In the genomic region with DNA sequence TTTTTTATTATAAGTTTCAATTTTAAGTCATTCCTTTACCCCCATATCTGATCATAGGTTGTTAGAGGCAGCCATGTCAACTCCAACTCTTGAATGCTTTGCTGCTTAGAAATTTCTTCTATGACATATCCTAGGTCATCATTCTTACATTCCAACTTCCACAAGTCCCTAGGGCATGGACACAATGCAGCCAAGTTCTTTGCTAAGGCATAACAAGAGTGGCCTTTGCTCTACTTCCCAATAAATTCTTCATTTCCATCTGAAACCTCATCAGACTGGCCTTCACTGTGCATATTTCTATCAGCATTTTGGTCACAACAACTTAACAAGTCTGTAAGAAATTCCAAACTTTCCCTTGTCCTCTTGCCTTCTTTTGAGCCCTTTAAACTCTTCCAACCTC, we compare ENCODE assay signal across 26 cellular contexts. TPM values are rescaled to one million over a fixed set of nuclear protein-coding genes. Genes with fewer than 3 reads are reported as not detected.
"Had no signal": no experiment of that assay in that cellular context is flagged by ENCODE, and none has a peak within 500 bp of the region (broad histone marks: within the 10 kb centered on the region; RNA-seq: fewer than 3 reads in every experiment).

No MANE protein-coding gene starts in this region.

- H3K27me3 ChIP-seq: brain microvascular endothelial cell, MG63, SJSA1 had no signal

- H3K4me1 ChIP-seq: SJSA1 had no signal

- H3K9me3 ChIP-seq: MG63, SJSA1, SK-N-SH had no signal

- H3K27ac ChIP-seq: brain microvascular endothelial cell, SJSA1 had no signal

- H3K4me2 ChIP-seq: SK-N-SH had no signal

- DNase-seq: activated CD4-positive, alpha-beta T cell treated with anti-CD3 and anti-CD28 coated beads, Interleukin-2, amount 10 ng/mL, durations not matched to agents 24 days and 14 days; activated CD4-positive, alpha-beta T cell treated with anti-CD3 and anti-CD28 coated beads, Interleukin-2, amount 50 U/mL, for 48 hours; activated CD8-positive, alpha-beta T cell treated with anti-CD3 and anti-CD28 coated beads, Interleukin-2, amount 10 ng/mL, durations not matched to agents 7 days and 5 days; activated gamma-delta T cell treated with Interleukin-2 at 50 U/mL for 16 hours; activated naive CD4-positive, alpha-beta T cell treated with anti-CD3 and anti-CD28 coated beads for 36 hours; activated T-cell treated with anti-CD3 and anti-CD28 coated beads, Interleukin-2, amount 50 U/mL, for 24 hours; aorta; brain microvascular endothelial cell; Kasumi-1; KBM-7; MG63; MV-4-11; NCI-H1092; NCI-H1436 treated with DMSO at 0.1 percent for 48 hours; NCI-H1694 treated with DMSO at 0.1 percent for 48 hours; NCI-H2029; NCI-H345; NCI-H524 treated with DMSO at 0.1 percent for 48 hours; SHP77 treated with DMSO at 0.1 percent for 48 hours; SK-N-SH had no signal

- ATAC-seq: activated CD8-positive, alpha-beta T cell treated with anti-CD3 and anti-CD28 coated beads, Interleukin-2, amount 10 ng/mL, durations not matched to agents 7 days and 5 days; activated naive CD4-positive, alpha-beta T cell treated with anti-CD3 and anti-CD28 coated beads, Interleukin-2, amount 50 U/mL, for 72 hours; Panc1 had no signal

- H3K36me3 ChIP-seq: brain microvascular endothelial cell, MG63, SJSA1 had no signal

- H3K4me3 ChIP-seq: MG63, SJSA1 had no signal

- H3K9ac ChIP-seq: SK-N-SH had no signal

RNA-seq across cellular contexts. Expression of gene TRIM42, which starts 28.5 kb away (rescaled TPM):
- total RNA-seq: activated CD4-positive, alpha-beta T cell treated with anti-CD3 and anti-CD28 coated beads, Interleukin-2, amount 10 ng/mL, durations not matched to agents 24 days and 14 days; activated CD8-positive, alpha-beta T cell treated with anti-CD3 and anti-CD28 coated beads, Interleukin-2, amount 10 ng/mL, durations not matched to agents 7 days and 5 days; activated naive CD4-positive, alpha-beta T cell treated with anti-CD3 and anti-CD28 coated beads for 36 hours; activated naive CD4-positive, alpha-beta T cell treated with anti-CD3 and anti-CD28 coated beads, Interleukin-2, amount 50 U/mL, for 72 hours; activated T-helper 1 cell treated with anti-CD3 and anti-CD28 coated beads, Interleukin-12 subunit alpha, Interleukin-12 subunit beta, Interleukin-2, Interleukin-4 antibody, amounts not matched to agents 30 ng/mL and 10 ng/mL and 1 ng/mL, durations not matched to agents 14 hours and 24 hours and 36 hours; aorta; NCI-H460; RPMI7951; SJSA1 had no signal
- polyA plus RNA-seq: aorta, SK-N-SH had no signal
